Comparison of ENCODE assay signal across 7 cellular contexts in the genomic region with DNA sequence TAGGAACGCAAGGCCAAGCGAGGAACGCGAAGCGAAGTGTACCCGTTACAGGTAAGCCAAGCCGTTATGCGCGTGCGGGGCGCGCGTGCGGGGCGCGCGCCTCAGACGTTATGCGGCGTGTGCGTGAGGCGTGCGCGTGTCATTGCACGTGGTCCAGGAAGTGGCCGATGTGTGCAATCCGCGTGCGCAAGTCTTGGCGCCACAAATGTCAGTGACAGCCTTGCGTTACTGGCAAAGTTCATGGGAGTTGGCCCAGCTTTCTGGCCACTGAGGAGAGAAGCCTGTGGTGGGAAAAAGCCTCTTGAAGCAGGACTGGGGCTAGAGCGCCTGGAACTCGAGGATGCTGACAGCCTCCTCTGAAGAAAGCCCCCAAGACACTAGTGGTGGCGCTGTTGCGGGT. TPM values are rescaled to one million over a fixed set of nuclear protein-coding genes. Genes with fewer than 3 reads are reported as not detected.
"Had no signal": no experiment of that assay in that cellular context is flagged by ENCODE, and none has a peak within 500 bp of the region (broad histone marks: within the 10 kb centered on the region; RNA-seq: fewer than 3 reads in every experiment).

TSS of gene POTEB3 (minus strand) at position 101 of the 400 bp plus-strand sequence. CDS start 488 bp downstream, outside the sequence.

RNA-seq across cellular contexts. Expression of gene POTEB3, which starts in this region (rescaled TPM):
- total RNA-seq: GM23248, GM23338, H1, H4, H7, H9, HFFc6 had no signal
- polyA plus RNA-seq: GM23248, GM23338, H1 had no signal
